In the genomic region with DNA sequence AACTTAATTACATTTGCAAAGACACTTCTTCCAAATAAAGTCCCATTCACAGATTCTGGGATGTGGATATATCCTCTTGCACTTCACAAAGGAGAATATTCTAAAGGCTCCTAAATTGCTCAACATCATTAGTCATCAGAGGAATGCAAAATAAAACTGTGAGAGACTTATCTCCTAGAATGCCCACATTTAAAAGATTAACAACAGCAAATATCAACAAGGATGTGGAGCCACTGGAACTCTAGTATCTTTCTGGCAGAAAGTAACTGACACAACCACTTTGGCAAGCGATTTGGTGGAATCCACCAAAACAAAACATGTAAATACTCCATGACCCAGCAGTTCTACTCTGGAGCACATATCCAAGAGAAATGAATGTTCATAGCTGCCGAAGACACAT, we compare ENCODE assay signal across 28 cellular contexts. TPM values are rescaled to one million over a fixed set of nuclear protein-coding genes. Genes with fewer than 3 reads are reported as not detected.
A peak's percentile ranks its signal among the peaks of the same experiment; 100 is the strongest.
DNase-seq lines count a peak whose midpoint lies in the region; ATAC-seq and TF ChIP-seq lines count a peak whose summit lies in the region.
"Had no signal": no experiment of that assay in that cellular context is flagged by ENCODE, and none has a peak within 500 bp of the region (broad histone marks: within the 10 kb centered on the region; RNA-seq: fewer than 3 reads in every experiment).

No MANE protein-coding gene starts in this region.

- H4K20me1 ChIP-seq in GM23248 (ENCODE audit: insufficient read depth) = no peaks in the 10 kb centered on the region
- H4K20me1 ChIP-seq in PC-3 (ENCODE audit: low read length) = no peaks in the 10 kb centered on the region

- H3K4me1 Mint-ChIP-seq in T-helper 2 cell treated with Interferon-gamma antibody and Interleukin-4, amounts not matched to agents 5 μg/mL and 100 μg/mL, for 36 hours (ENCODE audit: low read depth) = no peaks in the 10 kb centered on the region
- H3K4me1 Mint-ChIP-seq: activated naive CD8-positive, alpha-beta T cell treated with anti-CD3 and anti-CD28 coated beads, Interleukin-2, amount 10 ng/mL, durations not matched to agents 7 days and 5 days; CD4-positive, alpha-beta memory T cell had no signal

- ATAC-seq in PC-3 (no peak), GM21381 (IDR thresholded peaks at IDR 0.05; ENCODE audit: unreplicated experiment) (no peak)
- ATAC-seq: gastroesophageal sphincter had no signal

- BruUV-seq in PC-3 (replicated peaks; lab: Mats Ljungman, UMichigan) = no TSS peak

- in situ Hi-C loops in GM23248 (cut with MboI) = no loop called here

- H3K9me3 Mint-ChIP-seq in T-helper 2 cell treated with Interferon-gamma antibody and Interleukin-4, amounts not matched to agents 5 μg/mL and 100 μg/mL, for 36 hours = no peaks in the 10 kb centered on the region
- H3K9me3 Mint-ChIP-seq: activated naive CD8-positive, alpha-beta T cell treated with anti-CD3 and anti-CD28 coated beads, Interleukin-2, amount 10 ng/mL, durations not matched to agents 7 days and 5 days; CD4-positive, alpha-beta memory T cell had no signal

- H3K4me3 Mint-ChIP-seq in T-helper 2 cell treated with Interferon-gamma antibody and Interleukin-4, amounts not matched to agents 5 μg/mL and 100 μg/mL, for 36 hours = no peak overlapping the region
- H3K4me3 Mint-ChIP-seq: activated naive CD8-positive, alpha-beta T cell treated with anti-CD3 and anti-CD28 coated beads, Interleukin-2, amount 10 ng/mL, durations not matched to agents 7 days and 5 days; brain; CD4-positive, alpha-beta memory T cell had no signal

- no peak overlapping the region for H3K27ac Mint-ChIP-seq in T-helper 2 cell treated with Interferon-gamma antibody and Interleukin-4, amounts not matched to agents 5 μg/mL and 100 μg/mL, for 36 hours
- H3K27ac Mint-ChIP-seq: activated naive CD8-positive, alpha-beta T cell treated with anti-CD3 and anti-CD28 coated beads, Interleukin-2, amount 10 ng/mL, durations not matched to agents 7 days and 5 days; brain had no signal

- no peaks in the 10 kb centered on the region for H3K9me3 ChIP-seq in GM23248 (ENCODE audit: low read depth)
- H3K9me3 ChIP-seq in PC-3 (ENCODE audit: low read length) = no peaks in the 10 kb centered on the region
- H3K9me3 ChIP-seq: gastroesophageal sphincter, neutrophil, transverse colon had no signal

- CTCF ChIA-PET in PC-3 (lab: Charles Lee) = no interaction called here

- H3K27me3 ChIP-seq in GM23248 (replicated peaks; ENCODE audit: insufficient read depth) (no peaks in the 10 kb centered on the region; the same call in 1 of the 2 replicates), PC-3 (ENCODE audit: low read length) (no peaks in the 10 kb centered on the region)
- H3K27me3 ChIP-seq: neutrophil, transverse colon had no signal

- H3K27ac ChIP-seq in GM23248 (no peak overlapping the region), PC-3 (ENCODE audit: low read length) (peak overlapping the region; percentile 71)
- H3K27ac ChIP-seq: coronary artery, gastroesophageal sphincter, neutrophil, transverse colon had no signal

- H2AFZ ChIP-seq in GM23248 (no peak overlapping the region), PC-3 (ENCODE audit: low read length) (no peak overlapping the region)

- intact Hi-C loops in PC-3 (cut with micrococcal nuclease) = no loop called here

- no peaks in the 10 kb centered on the region for H3K36me3 ChIP-seq in GM23248 (ENCODE audit: low read depth)
- no peaks in the 10 kb centered on the region for H3K36me3 ChIP-seq in PC-3 (ENCODE audit: low read depth, low read length)
- H3K36me3 ChIP-seq: gastroesophageal sphincter, neutrophil, transverse colon had no signal

- H3K4me1 ChIP-seq in GM23248 (ENCODE audit: insufficient read depth) (peaks cover 17% of the 10 kb centered on the region), PC-3 (ENCODE audit: insufficient read depth, low read length) (peaks cover 53% of the 10 kb centered on the region)
- H3K4me1 ChIP-seq: gastroesophageal sphincter, transverse colon had no signal

- H3F3A ChIP-seq in GM23248 (ENCODE audit: insufficient read depth) = peaks cover 23% of the 10 kb centered on the region
- peaks cover 5% of the 10 kb centered on the region for H3F3A ChIP-seq in PC-3 (ENCODE audit: low read length, unreplicated experiment)

- H3K9ac ChIP-seq in GM23248 = no peak overlapping the region
- no peak overlapping the region for H3K9ac ChIP-seq in PC-3 (ENCODE audit: low read length)

- H3K4me2 ChIP-seq in GM23248 (ENCODE audit: unreplicated experiment) (no peak overlapping the region), PC-3 (ENCODE audit: low read length) (peak overlapping the region; percentile 18; the same call in 1 of the 2 replicates)

- POLR2A ChIA-PET in PC-3 (lab: Charles Lee; ENCODE audit: unreplicated experiment) = no interaction called here

- no peaks in the 10 kb centered on the region for H3K36me3 Mint-ChIP-seq in T-helper 2 cell treated with Interferon-gamma antibody and Interleukin-4, amounts not matched to agents 5 μg/mL and 100 μg/mL, for 36 hours (ENCODE audit: low read depth)
- H3K36me3 Mint-ChIP-seq: activated naive CD8-positive, alpha-beta T cell treated with anti-CD3 and anti-CD28 coated beads, Interleukin-2, amount 10 ng/mL, durations not matched to agents 7 days and 5 days; brain; CD4-positive, alpha-beta memory T cell had no signal

- 71 to 82% methylated on average over 2 of the region's 2 CpGs for WGBS in GM23248 (ENCODE audit: low coverage in 1 of 2, low lambda C conversion rate in 2 of 2, missing lambda C conversion rate in 2 of 2), 2 experiments

- no peak overlapping the region for H3K4me3 ChIP-seq in GM23248
- no peak overlapping the region for H3K4me3 ChIP-seq in PC-3 (ENCODE audit: low read length)
- no peak overlapping the region for H3K4me3 ChIP-seq in cardiac fibroblast (replicated peaks in 1 of 2; ENCODE audit: low read depth in 2 of 2, low read length in 2 of 2)
- H3K4me3 ChIP-seq: coronary artery, gastroesophageal sphincter, lung, transverse colon had no signal

- H3K9me2 ChIP-seq in GM23248 (ENCODE audit: insufficient read depth) = no peaks in the 10 kb centered on the region
- no peaks in the 10 kb centered on the region for H3K9me2 ChIP-seq in PC-3 (replicated peaks; ENCODE audit: low read length)

- H3K79me2 ChIP-seq in GM23248 (ENCODE audit: insufficient read depth) (no peaks in the 10 kb centered on the region), PC-3 (ENCODE audit: low read length) (peaks cover 20% of the 10 kb centered on the region)

- H3K27me3 Mint-ChIP-seq in T-helper 2 cell treated with Interferon-gamma antibody and Interleukin-4, amounts not matched to agents 5 μg/mL and 100 μg/mL, for 36 hours (ENCODE audit: low read depth) = no peaks in the 10 kb centered on the region
- H3K27me3 Mint-ChIP-seq: activated naive CD8-positive, alpha-beta T cell treated with anti-CD3 and anti-CD28 coated beads, Interleukin-2, amount 10 ng/mL, durations not matched to agents 7 days and 5 days had no signal

- no peak for TF ChIP-seq CTCF in PC-3 (conservative IDR thresholded peaks at IDR 0.05; ENCODE audit: low read depth, low read length)
- TF ChIP-seq CTCF in cardiac fibroblast (IDR thresholded peaks at IDR 0.05; ENCODE audit: low read depth, low read length) = no peak

- DNase-seq in GM23248 (peak; percentile 64), PC-3 (peak; percentile 88), cardiac fibroblast (ENCODE audit: low read depth in 2 of 2) (peak; percentile 57 to 80), foreskin melanocyte (peak; percentile 15), dedifferentiated amniotic fluid mesenchymal stem cell (ENCODE audit: extremely low spot score) (no peak), pons (ENCODE audit: low spot score) (no peak)
- no peak for DNase-seq in T-helper 2 cell treated with Interferon-gamma antibody and Interleukin-4, amounts not matched to agents 5 μg/mL and 100 μg/mL, for 36 hours (ENCODE audit: low spot score)
- DNase-seq: activated CD4-positive, alpha-beta T cell treated with anti-CD3 and anti-CD28 coated beads, Interleukin-2, amount 50 U/mL, for 48 hours; activated CD4-positive, CD25-positive, alpha-beta regulatory T cell; activated naive CD8-positive, alpha-beta T cell treated with anti-CD3 and anti-CD28 coated beads, Interleukin-2, amount 10 ng/mL, durations not matched to agents 7 days and 5 days; CD4-positive, alpha-beta memory T cell; DMS153; GF-D8; hypothalamus; islet precursor cell; Karpas-422; NCI-H524 treated with DMSO at 0.1 percent for 48 hours; retina; RPMI8226; stimulated activated CD4-positive, alpha-beta T cell treated with anti-CD3 and anti-CD28 coated beads, Interleukin-4, amount 100 ng/mL, for 4 hours; T1000; transverse colon had no signal

RNA-seq across cellular contexts. Expression of a gene that starts 4.6 kb away (rescaled TPM):
- not detected in 2 replicates for total RNA-seq in GM23248 (2014; rRNA removed; shearing (Covaris generic))
- polyA plus RNA-seq in GM23248 (2016; fragmentation: Nextera tagmentation; extraction: Ambion mirVana) = not detected in 2 replicates
- total RNA-seq in PC-3 (2014; rRNA removed) = 4.0 and 4.5 TPM in 2 replicates
- total RNA-seq: activated naive CD8-positive, alpha-beta T cell treated with anti-CD3 and anti-CD28 coated beads, Interleukin-2, amount 10 ng/mL, durations not matched to agents 7 days and 5 days; CD4-positive, alpha-beta memory T cell; gastroesophageal sphincter; lung had no signal
- polyA plus RNA-seq: CD4-positive, alpha-beta memory T cell; lung had no signal

RNA-seq across cellular contexts. Expression of a gene that starts 23.1 kb away (rescaled TPM):
- not detected in 2 replicates for total RNA-seq in GM23248 (2014; rRNA removed; shearing (Covaris generic))
- polyA plus RNA-seq in GM23248 (2016; fragmentation: Nextera tagmentation; extraction: Ambion mirVana) = 0.13 and 0.23 TPM in 2 replicates
- 0.26 and 1.9 TPM in 2 replicates for total RNA-seq in PC-3 (2014; rRNA removed)

RNA-seq across cellular contexts. Expression of a gene that starts 24.0 kb away (rescaled TPM):
- total RNA-seq in GM23248 (2014; rRNA removed; shearing (Covaris generic)) = 0.43 TPM in 1 of 2 replicates, not detected in the other
- polyA plus RNA-seq in GM23248 (2016; fragmentation: Nextera tagmentation; extraction: Ambion mirVana) = 0.35 TPM in 1 of 2 replicates, not detected in the other
- total RNA-seq in PC-3 (2014; rRNA removed) = 71.3 and 80.2 TPM in 2 replicates
- total RNA-seq: activated naive CD8-positive, alpha-beta T cell treated with anti-CD3 and anti-CD28 coated beads, Interleukin-2, amount 10 ng/mL, durations not matched to agents 7 days and 5 days; CD4-positive, alpha-beta memory T cell had no signal
- polyA plus RNA-seq: CD4-positive, alpha-beta memory T cell had no signal

Comparison
In these comparisons a context has a peak if more than half of its experiments do, and no peak if none do; other contexts are left out.
1. DNase-seq: peak in GM23248 (single experiment), PC-3 (single experiment), cardiac fibroblast (2 of 2) and foreskin melanocyte (single experiment); none in dedifferentiated amniotic fluid mesenchymal stem cell (single experiment), pons (single experiment) and T-helper 2 cell treated with Interferon-gamma antibody and Interleukin-4, amounts not matched to agents 5 μg/mL and 100 μg/mL, for 36 hours (single experiment).
2. RNA of a gene that starts 24.0 kb away (total RNA-seq): 71.3 to 80.2 TPM in PC-3; 0.43 TPM in GM23248; every median in the first group is over 10 times any median in the second.